19 cellular contexts compared by ENCODE assay signal in genomic region chr13:30622551-30622950, GRCh38. TPM values are rescaled to one million over a fixed set of nuclear protein-coding genes. Genes with fewer than 3 reads are reported as not detected.
DNase-seq lines count a peak whose midpoint lies in the region; ATAC-seq, FAIRE-seq and TF ChIP-seq lines count a peak whose summit lies in the region.
"Had no signal": no experiment of that assay in that cellular context is flagged by ENCODE, and none has a peak within 500 bp of the region (broad histone marks: within the 10 kb centered on the region; RNA-seq: fewer than 3 reads in every experiment).

No MANE protein-coding gene starts in this region.

- H3K9ac ChIP-seq in GM23248 (no peak overlapping the region), astrocyte (ENCODE audit: low read length) (no peak overlapping the region), endothelial cell of umbilical vein (replicated peaks; ENCODE audit: extremely low read depth, insufficient read depth, low read length) (peak overlapping the region; percentile 69), mesenchymal stem cell (ENCODE audit: low read length) (peak overlapping the region; percentile 12)
- H3K9ac ChIP-seq: BLaER1 treated with 17β-estradiol and CSF1 and Interleukin-3, amounts not matched to agents 10 nM and 100 nM had no signal

- BruUV-seq in endothelial cell of umbilical vein (replicated peaks; lab: Mats Ljungman, UMichigan) = no TSS peak

- H2BK5ac ChIP-seq in mesenchymal stem cell (ENCODE audit: low read depth, low read length, poor library complexity, severe bottlenecking) = no peak overlapping the region

- H2AK5ac ChIP-seq in mesenchymal stem cell (ENCODE audit: low read length, severe bottlenecking) = no peak overlapping the region

- no peak overlapping the region for H2BK120ac ChIP-seq in mesenchymal stem cell (ENCODE audit: low read depth, low read length)

- H3K4me2 ChIP-seq in GM23248 (ENCODE audit: unreplicated experiment) (peak overlapping the region; percentile 2), astrocyte (ENCODE audit: low read length) (no peak overlapping the region), endothelial cell of umbilical vein (ENCODE audit: insufficient read depth, low read length) (peak overlapping the region; percentile 88), mesenchymal stem cell (ENCODE audit: low read length, poor library complexity, severe bottlenecking) (no peak overlapping the region)
- H3K4me2 ChIP-seq: BLaER1 treated with 17β-estradiol and CSF1 and Interleukin-3, amounts not matched to agents 10 nM and 100 nM; GM23338 had no signal

- intact Hi-C loops in endothelial cell of umbilical vein (cut with micrococcal nuclease) = no loop called here

- H2BK12ac ChIP-seq in mesenchymal stem cell (ENCODE audit: low read length in 2 of 2) = no peak overlapping the region

- no peak overlapping the region for H3K27ac Mint-ChIP-seq in astrocyte (ENCODE audit: unreplicated experiment)
- H3K27ac Mint-ChIP-seq: GM23338 had no signal

- H3K4ac ChIP-seq in mesenchymal stem cell (ENCODE audit: low read depth in 1 of 2, low read length in 2 of 2) = no peak overlapping the region

- no peaks in the 10 kb centered on the region for H3K9me3 ChIP-seq in GM23248 (ENCODE audit: low read depth)
- no peaks in the 10 kb centered on the region for H3K9me3 ChIP-seq in astrocyte (ENCODE audit: insufficient read depth, low read depth, low read length)
- H3K9me3 ChIP-seq in endothelial cell of umbilical vein (replicated peaks; ENCODE audit: control insufficient read depth, insufficient read depth, low read length) = no peaks in the 10 kb centered on the region
- no peaks in the 10 kb centered on the region for H3K9me3 ChIP-seq in mesenchymal stem cell (ENCODE audit: control insufficient read depth, low read length)
- H3K9me3 ChIP-seq: BLaER1 treated with 17β-estradiol and CSF1 and Interleukin-3, amounts not matched to agents 10 nM and 100 nM had no signal

- DNase-seq in GM23248 (peak; percentile 66), astrocyte (ENCODE audit: low read depth) (no peak), endothelial cell of umbilical vein (ENCODE audit: low read depth, low spot score) (no peak), mesenchymal stem cell (no peak), NCI-H146 treated with DMSO at 0.1 percent for 48 hours (lab: John Stamatoyannopoulos, UW; ENCODE audit: unreplicated experiment) (no peak), NCI-H187 treated with DMSO at 0.1 percent for 48 hours (lab: John Stamatoyannopoulos, UW) (no peak), 8988T (no peak)
- DNase-seq: Calu3; CD8-positive, alpha-beta T cell; DMS79 treated with DMSO at 0.1 percent for 48 hours; GF-D8; HCEC 1CT; IMR-90 had no signal

- H3K27me3 ChIP-seq in GM23248 (replicated peaks; ENCODE audit: insufficient read depth) (no peaks in the 10 kb centered on the region), astrocyte (ENCODE audit: insufficient read depth, low read length) (no peaks in the 10 kb centered on the region), endothelial cell of umbilical vein (ENCODE audit: control insufficient read depth in 2 of 2, insufficient read depth in 2 of 2, low read length in 2 of 2) (no peaks in the 10 kb centered on the region), mesenchymal stem cell (ENCODE audit: control insufficient read depth in 1 of 2, insufficient read depth in 1 of 2, low read length in 2 of 2) (no peaks in the 10 kb centered on the region)
- H3K27me3 ChIP-seq: BLaER1 treated with 17β-estradiol and CSF1 and Interleukin-3, amounts not matched to agents 10 nM and 100 nM had no signal

- no peak overlapping the region for H3K4me3 ChIP-seq in GM23248
- H3K4me3 ChIP-seq in astrocyte (ENCODE audit: insufficient read depth, low read depth, low read length) = no peak overlapping the region
- H3K4me3 ChIP-seq in endothelial cell of umbilical vein (replicated peaks in 1 of 3; ENCODE audit: insufficient read depth in 1 of 3, low read depth in 1 of 3, low read length in 3 of 3) = peak overlapping the region in 1 of 3 experiments; percentile 51
- no peak overlapping the region for H3K4me3 ChIP-seq in mesenchymal stem cell (ENCODE audit: insufficient read depth in 1 of 2, low read depth in 1 of 2, low read length in 2 of 2)
- H3K4me3 ChIP-seq: BLaER1 treated with 17β-estradiol and CSF1 and Interleukin-3, amounts not matched to agents 10 nM and 100 nM; GM23338 had no signal

- peaks cover 15% of the 10 kb centered on the region for H3K4me1 Mint-ChIP-seq in astrocyte (ENCODE audit: low read depth, unreplicated experiment)

- H3K4me1 ChIP-seq in GM23248 (ENCODE audit: insufficient read depth) (peaks cover 34% of the 10 kb centered on the region), astrocyte (ENCODE audit: insufficient read depth, low read length) (peaks cover 14% of the 10 kb centered on the region), endothelial cell of umbilical vein (ENCODE audit: control insufficient read depth, extremely low read depth, insufficient read depth, low read length) (peaks cover 50% of the 10 kb centered on the region), mesenchymal stem cell (ENCODE audit: control insufficient read depth, insufficient read depth, low read depth, low read length) (no peaks in the 10 kb centered on the region)

- H3K79me2 ChIP-seq in GM23248 (ENCODE audit: insufficient read depth) (peaks cover 98% of the 10 kb centered on the region), astrocyte (ENCODE audit: insufficient read depth, low read length) (peaks cover 97% of the 10 kb centered on the region), endothelial cell of umbilical vein (ENCODE audit: control insufficient read depth, insufficient read depth, low read length) (peaks cover 86% of the 10 kb centered on the region)

- no peaks in the 10 kb centered on the region for H3K27me3 Mint-ChIP-seq in astrocyte (ENCODE audit: low read depth, unreplicated experiment)
- H3K27me3 Mint-ChIP-seq: B cell had no signal

- no peak for FAIRE-seq in astrocyte (lab: Jason Lieb, UNC)
- no peak for FAIRE-seq in endothelial cell of umbilical vein (lab: Jason Lieb, UNC)
- FAIRE-seq: H54, HTR-8/SVneo had no signal

- H3K9me2 ChIP-seq in GM23248 (ENCODE audit: insufficient read depth) = no peaks in the 10 kb centered on the region

- WGBS in GM23248 (ENCODE audit: low coverage in 1 of 2, low lambda C conversion rate in 2 of 2, missing lambda C conversion rate in 2 of 2), 2 experiments = 89 to 95% methylated on average over 1 of the region's 1 CpG
- WGBS in mesenchymal stem cell = no CpG with 5 or more reads among the region's 1 CpG

- H3K9me1 ChIP-seq in endothelial cell of umbilical vein (replicated peaks; ENCODE audit: control insufficient read depth, extremely low read depth, insufficient read depth, low read length) = no peaks in the 10 kb centered on the region

- no peak for TF ChIP-seq POLR2A in endothelial cell of umbilical vein (IDR thresholded peaks at IDR 0.05; ENCODE audit: low read depth, low read length)

- H2AFZ ChIP-seq in GM23248 (no peak overlapping the region), astrocyte (ENCODE audit: low read depth, low read length) (no peak overlapping the region), endothelial cell of umbilical vein (ENCODE audit: low read depth, low read length) (no peak overlapping the region), mesenchymal stem cell (ENCODE audit: low read depth, low read length) (no peak overlapping the region)
- H2AFZ ChIP-seq: GM23338 had no signal

- no peaks in the 10 kb centered on the region for H3K9me3 Mint-ChIP-seq in astrocyte (ENCODE audit: unreplicated experiment)
- H3K9me3 Mint-ChIP-seq: CD8-positive, alpha-beta T cell; GM23338 had no signal

- POLR2A ChIA-PET in endothelial cell of umbilical vein (lab: Charles Lee) = interaction anchor here (0.8 kb wide), 1 partner anchor 248 kb away, joined by 4 read pairs; no protein-coding TSS in a partner anchor

- no peak overlapping the region for H3K4me3 Mint-ChIP-seq in astrocyte (ENCODE audit: unreplicated experiment)
- H3K4me3 Mint-ChIP-seq: B cell; CD8-positive, alpha-beta T cell; GM23338 had no signal

- CTCF ChIA-PET in endothelial cell of umbilical vein (lab: Charles Lee) = interaction anchor here (0.9 to 2.0 kb wide), 6 partner anchors 14 to 490 kb away, joined by 3 to 9 read pairs (median 6); no protein-coding TSS in a partner anchor

- peaks cover 12% of the 10 kb centered on the region; the same call in 1 of the 2 replicates for H3F3A ChIP-seq in GM23248 (ENCODE audit: insufficient read depth)

- H3K14ac ChIP-seq in mesenchymal stem cell (ENCODE audit: low read length in 2 of 2) = no peak overlapping the region

- no peak overlapping the region for H3K18ac ChIP-seq in mesenchymal stem cell (ENCODE audit: low read depth in 1 of 2, low read length in 2 of 2)

- in situ Hi-C loops in GM23248 (cut with MboI) = no loop called here

- H3K23ac ChIP-seq in mesenchymal stem cell (ENCODE audit: low read length in 2 of 2) = no peak overlapping the region

- H4K91ac ChIP-seq in mesenchymal stem cell (ENCODE audit: low read length) = no peak overlapping the region

- H3K27ac ChIP-seq in GM23248 (peak overlapping the region; percentile 27; the same call in 1 of the 2 replicates), astrocyte (ENCODE audit: low read depth, low read length) (peak overlapping the region; percentile 39), endothelial cell of umbilical vein (ENCODE audit: insufficient read depth, low read depth, low read length) (peak overlapping the region; percentile 89), mesenchymal stem cell (ENCODE audit: low read length, poor library complexity, severe bottlenecking) (no peak overlapping the region)
- H3K27ac ChIP-seq: BLaER1 treated with 17β-estradiol and CSF1 and Interleukin-3, amounts not matched to agents 10 nM and 100 nM had no signal

- H4K20me1 ChIP-seq in GM23248 (ENCODE audit: insufficient read depth) = no peaks in the 10 kb centered on the region
- H4K20me1 ChIP-seq in astrocyte (ENCODE audit: insufficient read depth, low read length) = peaks cover 46% of the 10 kb centered on the region
- H4K20me1 ChIP-seq in endothelial cell of umbilical vein (replicated peaks; ENCODE audit: control insufficient read depth, extremely low read depth, insufficient read depth, low read length) = no peaks in the 10 kb centered on the region

- TF ChIP-seq CTCF in astrocyte (IDR thresholded peaks at IDR 0.05; ENCODE audit: insufficient read depth, low read depth, low read length) (no peak), endothelial cell of umbilical vein (IDR thresholded peaks at IDR 0.05; ENCODE audit: extremely low read depth in 1 of 2, insufficient read depth in 1 of 2, low read depth in 1 of 2, low read length in 2 of 2) (no peak)

- no peak overlapping the region for H2BK15ac ChIP-seq in mesenchymal stem cell (ENCODE audit: low read depth, poor library complexity, severe bottlenecking)

- H3K36me3 ChIP-seq in GM23248 (ENCODE audit: low read depth) (peaks cover 13% of the 10 kb centered on the region; the same call in 1 of the 2 replicates), astrocyte (ENCODE audit: insufficient read depth, low read length) (peaks cover 9% of the 10 kb centered on the region), endothelial cell of umbilical vein (ENCODE audit: control insufficient read depth in 2 of 2, extremely low read depth in 1 of 2, insufficient read depth in 2 of 2, low read length in 2 of 2) (no peaks in the 10 kb centered on the region), mesenchymal stem cell (ENCODE audit: control insufficient read depth in 1 of 2, insufficient read depth in 2 of 2, low read depth in 1 of 2, low read length in 2 of 2) (peaks cover 5 to 38% of the 10 kb centered on the region in 2 experiments)

- H3K36me3 Mint-ChIP-seq in astrocyte (ENCODE audit: low read depth, unreplicated experiment) = peaks cover 6% of the 10 kb centered on the region

- peaks cover 9% of the 10 kb centered on the region for H3K79me1 ChIP-seq in mesenchymal stem cell (replicated peaks; ENCODE audit: low read length, poor library complexity, severe bottlenecking)

- ATAC-seq in HG03039 (IDR thresholded peaks at IDR 0.05; ENCODE audit: unreplicated experiment) = no peak
- ATAC-seq: CD8-positive, alpha-beta T cell; GM23338 had no signal

- no peak overlapping the region for H4K8ac ChIP-seq in mesenchymal stem cell (ENCODE audit: low read length)

- dilution Hi-C loops in endothelial cell of umbilical vein (cut with MboI; ENCODE audit: extremely low pct_ligation_motif_present, low sequenced_read_pairs) = no loop called here

RNA-seq across cellular contexts. Expression of gene USPL1, which starts 4.8 kb away (rescaled TPM):
- 11.0 and 13.0 TPM in 2 replicates for total RNA-seq in GM23248 (2014; rRNA removed; shearing (Covaris generic))
- polyA plus RNA-seq in GM23248 (2016; fragmentation: Nextera tagmentation; extraction: Ambion mirVana) (7.9 and 10.0 TPM in 2 replicates), endothelial cell of umbilical vein (12.0 and 14.6 TPM in 2 replicates)
- total RNA-seq in astrocyte (27.4 and 29.6 TPM in 2 replicates), endothelial cell of umbilical vein (18.8 and 21.0 TPM in 2 replicates)
- 14.1 and 15.3 TPM in 2 replicates for polyA plus RNA-seq in endothelial cell of umbilical vein (2011; cell fraction: cytosol; rRNA removed)
- 50.1 and 64.1 TPM in 2 replicates for polyA plus RNA-seq in endothelial cell of umbilical vein (2011; cell fraction: nucleus; rRNA removed)
- 22.0 and 23.4 TPM in 2 replicates for polyA plus RNA-seq in endothelial cell of umbilical vein (2012)
- 14.7 and 17.6 TPM in 2 replicates for polyA minus RNA-seq in endothelial cell of umbilical vein
- 3.3 TPM for polyA minus RNA-seq in endothelial cell of umbilical vein (2011; cell fraction: cytosol; rRNA and poly(A)+ RNA removed)
- 20.5 and 33.3 TPM in 2 replicates for polyA minus RNA-seq in endothelial cell of umbilical vein (2011; cell fraction: nucleus; rRNA and poly(A)+ RNA removed)
- polyA plus RNA-seq in mesenchymal stem cell (2013, experiment 1 of 2) = 14.2 TPM
- 13.5 TPM for polyA plus RNA-seq in mesenchymal stem cell (2013, experiment 2 of 2)

Comparison
In these comparisons a context has a peak if more than half of its experiments do, and no peak if none do; other contexts are left out.
1. H3K4me2 ChIP-seq: peak in GM23248 (single experiment) and endothelial cell of umbilical vein (single experiment); none in astrocyte (single experiment) and mesenchymal stem cell (single experiment).
2. H3K9ac ChIP-seq: peak in endothelial cell of umbilical vein (single experiment) and mesenchymal stem cell (single experiment); none in GM23248 (single experiment) and astrocyte (single experiment).